ENCODE assay signal across 14 cellular contexts in genomic region chr6:52507557-52508260, GRCh38.
DNase-seq lines count a peak whose midpoint lies in the region; ATAC-seq and TF ChIP-seq lines count a peak whose summit lies in the region.
"Had no signal": no experiment of that assay in that cellular context is flagged by ENCODE, and none has a peak within 500 bp of the region (broad histone marks: within the 10 kb centered on the region; RNA-seq: fewer than 3 reads in every experiment).

No MANE protein-coding gene starts in this region.

- H3K27me3 ChIP-seq in HCT116 (ENCODE audit: insufficient read depth, low read length) = no peaks in the 10 kb centered on the region
- H3K27me3 ChIP-seq in ascending aorta = no peaks in the 10 kb centered on the region
- no peaks in the 10 kb centered on the region for H3K27me3 ChIP-seq in thyroid gland
- H3K27me3 ChIP-seq: heart right ventricle had no signal

- H3K9me3 ChIP-seq in HCT116 (ENCODE audit: control insufficient read depth in 1 of 2, insufficient read depth in 1 of 2, low read depth in 1 of 2, low read length in 2 of 2) = no peaks in the 10 kb centered on the region
- no peaks in the 10 kb centered on the region for H3K9me3 ChIP-seq in ascending aorta
- no peaks in the 10 kb centered on the region for H3K9me3 ChIP-seq in thyroid gland
- H3K9me3 ChIP-seq: heart right ventricle had no signal

- no peak for TF ChIP-seq RAD21 in HCT116 (IDR thresholded peaks at IDR 0.05; ENCODE audit: low read depth)

- WGBS in thyroid gland, 2 donors = 92 to 93% methylated on average over 3 of the region's 3 CpGs

- CTCF ChIA-PET in HCT116 (lab: Charles Lee) = no interaction called here

- H3K27ac ChIP-seq in HCT116 (ENCODE audit: low read depth, low read length) (no peak overlapping the region), ascending aorta (peak overlapping the region; percentile 26 to 86), thyroid gland (no peak overlapping the region)
- H3K27ac ChIP-seq: heart right ventricle had no signal

- H3K36me3 ChIP-seq in HCT116 (ENCODE audit: control insufficient read depth in 1 of 2, insufficient read depth in 2 of 2, low read length in 2 of 2) = peaks cover 0 to 7% of the 10 kb centered on the region in 2 experiments; a peak in 1 of 4 replicates
- H3K36me3 ChIP-seq in ascending aorta = peaks cover 10 to 25% of the 10 kb centered on the region in 2 donors
- peaks cover 10 to 20% of the 10 kb centered on the region in 2 donors for H3K36me3 ChIP-seq in thyroid gland

- H3K27ac Mint-ChIP-seq in memory B cell = peak overlapping the region; percentile 60
- H3K27ac Mint-ChIP-seq: activated naive CD8-positive, alpha-beta T cell treated with anti-CD3 and anti-CD28 coated beads, Interleukin-2, amount 50 U/mL, for 24 hours had no signal

- in situ Hi-C loops in GM13977 (cut with MboI; ENCODE audit: low pct_unique_long_range_greater_than_20kb, low sequenced_read_pairs, unreplicated experiment) = no loop called here

- H3K9me3 Mint-ChIP-seq in memory B cell = no peaks in the 10 kb centered on the region
- H3K9me3 Mint-ChIP-seq: activated naive CD8-positive, alpha-beta T cell treated with anti-CD3 and anti-CD28 coated beads, Interleukin-2, amount 50 U/mL, for 24 hours had no signal

- no peak overlapping the region for H2AFZ ChIP-seq in HCT116 (ENCODE audit: low read depth, low read length, poor library complexity, severe bottlenecking)

- BruUV-seq in HCT116 (replicated peaks; lab: Mats Ljungman, UMichigan) = no TSS peak

- no peak for ATAC-seq in HCT116
- no peak for ATAC-seq in memory B cell (ENCODE audit: low read depth)
- ATAC-seq: activated naive CD8-positive, alpha-beta T cell treated with anti-CD3 and anti-CD28 coated beads, Interleukin-2, amount 50 U/mL, for 24 hours; heart right ventricle; left lobe of liver had no signal

- no peaks in the 10 kb centered on the region for H3K9me2 ChIP-seq in HCT116 (ENCODE audit: insufficient read depth)

- H3K4me3 ChIP-seq in AG10803 (ENCODE audit: low read length) (no peak overlapping the region), HCT116 (replicated peaks in 1 of 2; ENCODE audit: low read depth in 1 of 2, low read length in 2 of 2) (no peak overlapping the region), ascending aorta (no peak overlapping the region), thyroid gland (replicated peaks in 1 of 3) (no peak overlapping the region)
- H3K4me3 ChIP-seq: heart right ventricle had no signal

- intact Hi-C loops in HCT116 (cut with micrococcal nuclease) (no loop called here), ascending aorta (cut with DNase I) (loop anchor here (10.0 kb wide), 3 partner anchors 217 to 837 kb away; partner anchors contain the start of genes ELOVL5 and GSTA4), thyroid gland (cut with DNase I) (loop anchor here (10.0 kb wide), 1 partner anchor 157 kb away; no protein-coding TSS in a partner anchor)

- RAD21 ChIA-PET in HCT116 (lab: Charles Lee; ENCODE audit: low non-redundant PET in 1 of 2, low total read pairs in 2 of 2, uncharacterized antibody in 2 of 2, unreplicated experiment in 2 of 2) = no interaction called here

- H4K20me1 ChIP-seq in HCT116 (ENCODE audit: insufficient read depth) = no peaks in the 10 kb centered on the region

- H3K9ac ChIP-seq in HCT116 (ENCODE audit: low read length) = no peak overlapping the region

- TF ChIP-seq CTCF in AG10803 (conservative IDR thresholded peaks at IDR 0.05; ENCODE audit: low read length) (no peak), HCT116 (IDR thresholded peaks at IDR 0.05 in 2 of 3, conservative IDR thresholded peaks at IDR 0.05 in 1 of 3; ENCODE audit: borderline replicate concordance in 1 of 3, insufficient read depth in 1 of 3, low read depth in 2 of 3, low read length in 2 of 3) (no peak), ascending aorta (IDR thresholded peaks at IDR 0.05) (no peak), thyroid gland (IDR thresholded peaks at IDR 0.05) (no peak), GM13977 (IDR thresholded peaks at IDR 0.05; ENCODE audit: extremely low read depth, insufficient read depth, missing control alignments) (no peak)

- H3K4me1 Mint-ChIP-seq in memory B cell = peaks cover 3% of the 10 kb centered on the region
- H3K4me1 Mint-ChIP-seq: activated naive CD8-positive, alpha-beta T cell treated with anti-CD3 and anti-CD28 coated beads, Interleukin-2, amount 50 U/mL, for 24 hours had no signal

- no peaks in the 10 kb centered on the region for H3K27me3 Mint-ChIP-seq in memory B cell
- H3K27me3 Mint-ChIP-seq: activated naive CD8-positive, alpha-beta T cell treated with anti-CD3 and anti-CD28 coated beads, Interleukin-2, amount 50 U/mL, for 24 hours had no signal

- H3K4me3 Mint-ChIP-seq in memory B cell = no peak overlapping the region
- H3K4me3 Mint-ChIP-seq: activated naive CD8-positive, alpha-beta T cell treated with anti-CD3 and anti-CD28 coated beads, Interleukin-2, amount 50 U/mL, for 24 hours had no signal

- no peaks in the 10 kb centered on the region for H3K79me2 ChIP-seq in HCT116 (ENCODE audit: insufficient read depth, low read length)

- H3K4me2 ChIP-seq in HCT116 (ENCODE audit: low read length) = no peak overlapping the region

- DNase-seq in AG10803 (ENCODE audit: low read depth) (peak; percentile 89), HCT116 (ENCODE audit: low read depth, low spot score) (no peak), ascending aorta (ENCODE audit: low spot score in 2 of 2) (no peak), memory B cell (ENCODE audit: low spot score in 2 of 2) (no peak), thyroid gland (no peak), pons (ENCODE audit: low spot score) (no peak), KG1 (lab: John Stamatoyannopoulos, UW) (no peak), GM13977 (ENCODE audit: low spot score) (no peak)
- DNase-seq: activated naive CD8-positive, alpha-beta T cell treated with anti-CD3 and anti-CD28 coated beads, Interleukin-2, amount 50 U/mL, for 24 hours; C1 segment of cervical spinal cord; heart right ventricle; MV-4-11; stimulated activated CD4-positive, alpha-beta T cell treated with anti-CD3 and anti-CD28 coated beads, Interleukin-12 subunit alpha, Interleukin-12 subunit beta, amount 100 ng/mL, for 4 hours had no signal

- TF ChIP-seq POLR2A in HCT116 (IDR thresholded peaks at IDR 0.05; ENCODE audit: borderline replicate concordance, extremely low read depth, insufficient read depth, insufficient read length) (no peak), thyroid gland (IDR thresholded peaks at IDR 0.05) (no peak)

- POLR2A ChIA-PET in HCT116 (lab: Charles Lee) = no interaction called here

- peaks cover 34 to 60% of the 10 kb centered on the region in 2 experiments for H3K4me1 ChIP-seq in HCT116 (ENCODE audit: control insufficient read depth in 1 of 2, insufficient read depth in 2 of 2, low read length in 2 of 2)
- H3K4me1 ChIP-seq in ascending aorta = peaks cover 29 to 53% of the 10 kb centered on the region in 2 donors
- H3K4me1 ChIP-seq in thyroid gland = peaks cover 7 to 47% of the 10 kb centered on the region in 2 donors

- peaks cover 36% of the 10 kb centered on the region for H3K36me3 Mint-ChIP-seq in memory B cell

TF ChIP-seq in HCT116, 20 proteins besides CTCF, POLR2A, EP300 and RAD21:
- TF ChIP-seq TCF7L2 (IDR thresholded peaks at IDR 0.05; ENCODE audit: borderline replicate concordance, extremely low read depth, insufficient read depth, insufficient read length) (no peak), CEBPB (IDR thresholded peaks at IDR 0.05; ENCODE audit: low read depth) (peak; percentile 76)

Comparison
In these comparisons a context has a peak if more than half of its experiments do, and no peak if none do; other contexts are left out.
1. H3K27ac ChIP-seq: peak in ascending aorta (2 of 2); none in HCT116 (single experiment) and thyroid gland (0 of 3).